10 cellular contexts compared by ENCODE assay signal in the genomic region with DNA sequence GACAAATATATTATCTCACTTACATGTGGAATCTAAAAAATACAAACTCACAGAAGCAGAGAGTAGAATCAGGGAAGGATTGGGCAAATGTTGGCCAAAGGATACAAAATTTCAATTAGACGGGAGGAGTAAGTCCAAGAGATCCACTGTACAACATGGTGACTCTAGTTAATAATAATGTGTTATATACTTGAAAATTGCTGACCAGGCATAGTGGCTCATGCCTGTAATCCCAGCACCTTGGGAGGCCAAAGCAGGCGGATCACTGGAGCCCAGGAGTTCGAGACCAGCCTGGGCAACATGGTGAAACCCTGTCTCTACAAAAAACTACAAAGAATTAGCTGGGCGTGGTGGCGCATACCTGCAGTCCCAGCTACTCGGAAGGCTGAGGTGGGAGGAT.
"Had no signal": no experiment of that assay in that cellular context is flagged by ENCODE, and none has a peak within 500 bp of the region (broad histone marks: within the 10 kb centered on the region; RNA-seq: fewer than 3 reads in every experiment).

No MANE protein-coding gene starts in this region.

- H2AFZ ChIP-seq: GM23248 had no signal

- H3K36me3 ChIP-seq: HAP-1 had no signal

- FAIRE-seq: HTR-8/SVneo had no signal

- H3K27ac ChIP-seq: GM23248, KMS-11 had no signal

- H3K9me3 ChIP-seq: HAP-1 had no signal

- H3K9ac ChIP-seq: GM23248, KMS-11 had no signal

- DNase-seq: GM23248, GOT3, H7, HFFc6, Karpas-422, KBM-7 had no signal

- H3K4me2 ChIP-seq: KMS-11 had no signal

- H3K4me3 ChIP-seq: GM23248, HAP-1 had no signal

- ATAC-seq: HCT116 had no signal
